In the genomic region with DNA sequence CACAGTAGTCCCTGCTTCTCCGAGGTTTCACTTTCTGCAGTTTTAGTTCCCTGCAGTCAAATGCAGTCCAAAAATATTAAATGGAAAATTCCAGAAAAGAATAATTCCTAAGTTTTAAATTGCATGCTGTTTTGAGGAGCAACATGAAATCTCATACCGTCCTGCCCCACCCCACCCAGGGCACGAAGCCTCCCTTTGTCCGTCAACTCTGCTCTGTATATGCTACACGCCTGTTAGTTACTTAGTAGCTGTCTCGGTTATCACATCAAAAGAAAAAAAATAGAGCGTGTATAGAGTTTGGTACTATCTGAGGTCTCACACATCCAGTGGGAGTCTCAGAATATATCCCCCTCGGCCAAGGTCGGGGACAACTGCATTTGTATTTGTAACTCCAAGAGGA, we compare ENCODE assay signal across 22 cellular contexts.
"Had no signal": no experiment of that assay in that cellular context is flagged by ENCODE, and none has a peak within 500 bp of the region (broad histone marks: within the 10 kb centered on the region; RNA-seq: fewer than 3 reads in every experiment).

No MANE protein-coding gene starts in this region.

- ATAC-seq: activated CD4-positive, CD25-positive, alpha-beta regulatory T cell treated with anti-CD3 and anti-CD28 coated beads, Interleukin-2, amount 50 U/mL, for 24 hours; activated T-cell treated with anti-CD3 and anti-CD28 coated beads, Interleukin-2, amount 50 U/mL, for 4 hours; body of pancreas; gastrocnemius medialis; left ventricle myocardium superior; natural killer cell; right cardiac atrium had no signal

- DNase-seq: activated CD4-positive, alpha-beta T cell treated with anti-CD3 and anti-CD28 coated beads, Interleukin-2, amount 10 ng/mL, durations not matched to agents 24 days and 14 days; activated CD8-positive, alpha-beta memory T cell treated with anti-CD3 and anti-CD28 coated beads, Interleukin-2, amount 50 U/mL, for 4 hours; activated naive CD4-positive, alpha-beta T cell treated with Interleukin-2 at 50 U/mL for 16 hours; activated T-cell treated with anti-CD3 and anti-CD28 coated beads, Interleukin-2, amount 50 U/mL, for 4 hours; anterior cingulate cortex; body of pancreas; effector CD4-positive, alpha-beta T cell; gastrocnemius medialis; left ventricle myocardium superior; mammary epithelial cell; natural killer cell; pancreas; right cardiac atrium; stimulated activated CD4-positive, alpha-beta T cell treated with anti-CD3 and anti-CD28 coated beads, Interleukin-12 subunit alpha, Interleukin-12 subunit beta, amount 100 ng/mL, for 4 hours; substantia nigra; tibial artery had no signal

- H3K27me3 ChIP-seq: body of pancreas, gastrocnemius medialis, neutrophil, pancreas, tibial artery had no signal

- H3K27ac ChIP-seq: body of pancreas, gastrocnemius medialis, neutrophil, pancreas, tibial artery had no signal

- H3K9me3 ChIP-seq: body of pancreas, gastrocnemius medialis, neutrophil had no signal

- H3K9me3 Mint-ChIP-seq: activated CD4-positive, alpha-beta T cell treated with anti-CD3 and anti-CD28 coated beads, Interleukin-2, amount 10 ng/mL, durations not matched to agents 24 days and 14 days; activated T-cell treated with anti-CD3 and anti-CD28 coated beads, Interleukin-2, amount 50 U/mL, for 4 hours; activated T-helper 2 cell treated with anti-CD3 and anti-CD28 coated beads, Interferon-gamma antibody, Interleukin-2, Interleukin-4, amounts not matched to agents 10 μg/mL and 5 μg/mL and 100 μg/mL, durations not matched to agents 14 hours and 24 hours and 36 hours; dendritic cell treated with granulocyte-macrophage colony-stimulating factor and Interleukin-4, amounts not matched to agents 40 ng/mL and 50 ng/mL, for 4 days; natural killer cell; stimulated activated naive CD8-positive, alpha-beta T cell treated with anti-CD3 and anti-CD28 coated beads, Interleukin-15, Interleukin-2, amounts not matched to agents 100 ng/mL and 50 ng/mL, for 24 hours had no signal

- H3K27ac Mint-ChIP-seq: activated CD4-positive, alpha-beta T cell treated with anti-CD3 and anti-CD28 coated beads, Interleukin-2, amount 10 ng/mL, durations not matched to agents 24 days and 14 days; activated T-helper 2 cell treated with anti-CD3 and anti-CD28 coated beads, Interferon-gamma antibody, Interleukin-2, Interleukin-4, amounts not matched to agents 10 μg/mL and 5 μg/mL and 100 μg/mL, durations not matched to agents 14 hours and 24 hours and 36 hours; dendritic cell treated with granulocyte-macrophage colony-stimulating factor and Interleukin-4, amounts not matched to agents 40 ng/mL and 50 ng/mL, for 4 days; mesothelial cell of epicardium; stimulated activated naive CD8-positive, alpha-beta T cell treated with anti-CD3 and anti-CD28 coated beads, Interleukin-15, Interleukin-2, amounts not matched to agents 100 ng/mL and 50 ng/mL, for 24 hours had no signal

- H3K4me1 ChIP-seq: gastrocnemius medialis, tibial artery had no signal

- H3K36me3 ChIP-seq: gastrocnemius medialis, neutrophil, pancreas, tibial artery had no signal

- H3K4me1 Mint-ChIP-seq: activated CD4-positive, alpha-beta T cell treated with anti-CD3 and anti-CD28 coated beads, Interleukin-2, amount 10 ng/mL, durations not matched to agents 24 days and 14 days had no signal

- H3K4me3 ChIP-seq: body of pancreas, gastrocnemius medialis, pancreas, tibial artery had no signal

- H3K36me3 Mint-ChIP-seq: natural killer cell had no signal

- FAIRE-seq: pancreas had no signal

- H3K4me3 Mint-ChIP-seq: activated CD4-positive, alpha-beta T cell treated with anti-CD3 and anti-CD28 coated beads, Interleukin-2, amount 10 ng/mL, durations not matched to agents 24 days and 14 days; activated T-cell treated with anti-CD3 and anti-CD28 coated beads, Interleukin-2, amount 50 U/mL, for 4 hours; dendritic cell treated with granulocyte-macrophage colony-stimulating factor and Interleukin-4, amounts not matched to agents 40 ng/mL and 50 ng/mL, for 4 days; mesothelial cell of epicardium; natural killer cell; stimulated activated naive CD8-positive, alpha-beta T cell treated with anti-CD3 and anti-CD28 coated beads, Interleukin-15, Interleukin-2, amounts not matched to agents 100 ng/mL and 50 ng/mL, for 24 hours had no signal

- H3K27me3 Mint-ChIP-seq: activated CD4-positive, alpha-beta T cell treated with anti-CD3 and anti-CD28 coated beads, Interleukin-2, amount 10 ng/mL, durations not matched to agents 24 days and 14 days; dendritic cell treated with granulocyte-macrophage colony-stimulating factor and Interleukin-4, amounts not matched to agents 40 ng/mL and 50 ng/mL, for 4 days; stimulated activated naive CD8-positive, alpha-beta T cell treated with anti-CD3 and anti-CD28 coated beads, Interleukin-15, Interleukin-2, amounts not matched to agents 100 ng/mL and 50 ng/mL, for 24 hours had no signal
